ENCODE assay signal across 1 cellular context in genomic region chr1:24641646-24642151, GRCh38.
TF ChIP-seq lines count a peak whose summit lies in the region.

No MANE protein-coding gene starts in this region.

TF ChIP-seq in WTC11, 78 proteins besides CTCF, POLR2A, EP300 and RAD21 (continued from another document):
- TF ChIP-seq ELF4 (CRISPR knock-in tag; IDR thresholded peaks at IDR 0.05; ENCODE audit: low read depth) (no peak), ERG (CRISPR knock-in tag; IDR thresholded peaks at IDR 0.05) (no peak), SMAD3 (CRISPR knock-in tag; IDR thresholded peaks at IDR 0.05; ENCODE audit: borderline replicate concordance) (no peak), CBFB (CRISPR knock-in tag; IDR thresholded peaks at IDR 0.05; ENCODE audit: low read depth) (no peak), NR3C1 (CRISPR knock-in tag; conservative IDR thresholded peaks at IDR 0.05; ENCODE audit: low read depth) (no peak), USF1 (CRISPR knock-in tag; IDR thresholded peaks at IDR 0.05) (no peak), FOXJ3 (CRISPR knock-in tag; IDR thresholded peaks at IDR 0.05; ENCODE audit: borderline replicate concordance) (no peak), SOX15 (CRISPR knock-in tag; IDR thresholded peaks at IDR 0.05) (no peak)
- TF ChIP-seq, protein P1, sequence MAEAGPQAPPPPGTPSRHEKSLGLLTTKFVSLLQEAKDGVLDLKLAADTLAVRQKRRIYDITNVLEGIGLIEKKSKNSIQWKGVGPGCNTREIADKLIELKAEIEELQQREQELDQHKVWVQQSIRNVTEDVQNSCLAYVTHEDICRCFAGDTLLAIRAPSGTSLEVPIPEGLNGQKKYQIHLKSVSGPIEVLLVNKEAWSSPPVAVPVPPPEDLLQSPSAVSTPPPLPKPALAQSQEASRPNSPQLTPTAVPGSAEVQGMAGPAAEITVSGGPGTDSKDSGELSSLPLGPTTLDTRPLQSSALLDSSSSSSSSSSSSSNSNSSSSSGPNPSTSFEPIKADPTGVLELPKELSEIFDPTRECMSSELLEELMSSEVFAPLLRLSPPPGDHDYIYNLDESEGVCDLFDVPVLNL (CRISPR knock-in tag; IDR thresholded peaks at IDR 0.05; ENCODE audit: borderline replicate concordance, low read depth), result no peak
TF ChIP-seq in WTC11: peak in this region for 0.
